Comparison of ENCODE assay signal across 1 cellular context in genomic region chr3:16546186-16547004, GRCh38.
A peak's percentile ranks its signal among the peaks of the same experiment; 100 is the strongest.
TF ChIP-seq lines count a peak whose summit lies in the region.

No MANE protein-coding gene starts in this region.

TF ChIP-seq in K562, 482 proteins besides CTCF, POLR2A, EP300 and RAD21 (continued from another document):
- TF ChIP-seq E2F4 (CRISPR knock-in tag; IDR thresholded peaks at IDR 0.05; ENCODE audit: low read depth): no peak
- no peak for TF ChIP-seq CBFB (CRISPR knock-in tag; IDR thresholded peaks at IDR 0.05)
- TF ChIP-seq THAP12 (CRISPR knock-in tag; IDR thresholded peaks at IDR 0.05): 0 out of 2 replicates have a peak, but pooled peaks have one; percentile 26
- TF ChIP-seq E2F1 (CRISPR knock-in tag; IDR thresholded peaks at IDR 0.05): no peak
- TF ChIP-seq ILK (tag; IDR thresholded peaks at IDR 0.05; ENCODE audit: borderline replicate concordance, low read depth): no peak
- no peak for TF ChIP-seq HNRNPK (IDR thresholded peaks at IDR 0.05; ENCODE audit: low read depth, low read length, poor library complexity, severe bottlenecking)
- no peak for TF ChIP-seq DNMT1 (IDR thresholded peaks at IDR 0.05)
TF ChIP-seq in K562: peak in this region for 83.
